Comparison of ENCODE assay signal across 15 cellular contexts in the genomic region with DNA sequence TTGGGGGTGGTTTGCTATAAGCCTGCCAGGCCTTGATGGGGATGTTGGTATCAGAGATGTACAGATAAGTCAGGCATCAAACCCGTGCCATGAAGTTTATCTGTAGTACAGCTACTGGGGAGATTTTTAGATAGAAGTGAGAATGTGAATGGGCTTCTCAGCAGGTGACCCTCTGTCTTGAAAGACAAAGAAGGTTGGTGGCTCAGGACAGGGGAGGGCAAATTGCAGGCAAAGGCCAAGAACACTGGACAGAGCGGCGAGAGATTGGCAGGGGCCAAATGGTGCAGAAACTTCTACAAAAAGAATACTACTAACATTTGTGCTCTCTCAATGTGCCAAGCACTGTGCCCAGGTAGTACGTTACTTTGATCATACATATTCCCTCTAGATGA. TPM values are rescaled to one million over a fixed set of nuclear protein-coding genes. Genes with fewer than 3 reads are reported as not detected.
DNase-seq lines count a peak whose midpoint lies in the region; ATAC-seq and TF ChIP-seq lines count a peak whose summit lies in the region.
"Had no signal": no experiment of that assay in that cellular context is flagged by ENCODE, and none has a peak within 500 bp of the region (broad histone marks: within the 10 kb centered on the region; RNA-seq: fewer than 3 reads in every experiment).

No MANE protein-coding gene starts in this region.

- peaks cover 26% of the 10 kb centered on the region for H4K20me1 ChIP-seq in OCI-LY3 (ENCODE audit: insufficient read depth, low read length)

- no peak for ATAC-seq in HG03469 (IDR thresholded peaks at IDR 0.05; ENCODE audit: unreplicated experiment)
- ATAC-seq: gastroesophageal sphincter had no signal

- H3K4me3 ChIP-seq in OCI-LY3 (ENCODE audit: low read length) (peak overlapping the region; percentile 98), spleen (peak overlapping the region in 1 of 8 donors; percentile 91)
- H3K4me3 ChIP-seq in effector memory CD4-positive, alpha-beta T cell (ENCODE audit: insufficient read depth, low read depth, low read length, poor library complexity, severe bottlenecking) = peak overlapping the region; percentile 79
- H3K4me3 ChIP-seq: breast epithelium, gastroesophageal sphincter had no signal

- no peaks in the 10 kb centered on the region for H3K27me3 ChIP-seq in OCI-LY3 (ENCODE audit: low read depth, low read length)
- no peaks in the 10 kb centered on the region for H3K27me3 ChIP-seq in effector memory CD4-positive, alpha-beta T cell (replicated peaks; ENCODE audit: control insufficient read depth, insufficient read depth, low read length, poor library complexity, severe bottlenecking)
- no peaks in the 10 kb centered on the region for H3K27me3 ChIP-seq in spleen (replicated peaks in 1 of 7)
- H3K27me3 ChIP-seq: gastroesophageal sphincter had no signal

- H3K36me3 ChIP-seq in OCI-LY3 (replicated peaks; ENCODE audit: low read depth, low read length) (peaks cover 41% of the 10 kb centered on the region), spleen (peaks cover 0 to 53% (median 21%) of the 10 kb centered on the region in 6 donors)
- peaks cover 30% of the 10 kb centered on the region for H3K36me3 ChIP-seq in effector memory CD4-positive, alpha-beta T cell (ENCODE audit: control insufficient read depth, insufficient read depth, low read length)
- H3K36me3 ChIP-seq: breast epithelium had no signal

- peaks cover 35% of the 10 kb centered on the region for H3K4me1 Mint-ChIP-seq in T-helper 2 cell treated with Interferon-gamma antibody and Interleukin-4, amounts not matched to agents 5 μg/mL and 100 μg/mL, for 36 hours (ENCODE audit: low read depth)

- H3K36me3 Mint-ChIP-seq in T-helper 2 cell treated with Interferon-gamma antibody and Interleukin-4, amounts not matched to agents 5 μg/mL and 100 μg/mL, for 36 hours (ENCODE audit: low read depth) = peaks cover 51% of the 10 kb centered on the region

- peak overlapping the region; percentile 98 for H3K27ac Mint-ChIP-seq in T-helper 2 cell treated with Interferon-gamma antibody and Interleukin-4, amounts not matched to agents 5 μg/mL and 100 μg/mL, for 36 hours

- no peaks in the 10 kb centered on the region for H3K9me3 Mint-ChIP-seq in T-helper 2 cell treated with Interferon-gamma antibody and Interleukin-4, amounts not matched to agents 5 μg/mL and 100 μg/mL, for 36 hours

- H3K4me2 ChIP-seq in OCI-LY3 (ENCODE audit: low read length) = peak overlapping the region; percentile 97

- no peak overlapping the region for H2AFZ ChIP-seq in OCI-LY3 (ENCODE audit: low read depth, low read length)

- no peak for TF ChIP-seq POLR2A in spleen (IDR thresholded peaks at IDR 0.05)

- H3K27me3 Mint-ChIP-seq in T-helper 2 cell treated with Interferon-gamma antibody and Interleukin-4, amounts not matched to agents 5 μg/mL and 100 μg/mL, for 36 hours (ENCODE audit: low read depth) = peaks cover 3% of the 10 kb centered on the region

- DNase-seq in T-helper 2 cell treated with Interferon-gamma antibody and Interleukin-4, amounts not matched to agents 5 μg/mL and 100 μg/mL, for 36 hours (ENCODE audit: low spot score) = no peak
- DNase-seq in T-helper 2 cell (no peak), spleen (no peak), substantia nigra (lab: John Stamatoyannopoulos, UW) (no peak), NCI-H446 (lab: John Stamatoyannopoulos, UW) (no peak)
- DNase-seq in effector memory CD4-positive, alpha-beta T cell = no peak
- DNase-seq: 8988T, kidney glomerular epithelial cell, NCI-H1436, NCI-H524 treated with DMSO at 0.1 percent for 48 hours, Right ventricle myocardium superior had no signal

- H3K4me1 ChIP-seq in OCI-LY3 (ENCODE audit: low read length) (peaks cover 20% of the 10 kb centered on the region), spleen (peaks cover 0 to 56% (median 30%) of the 10 kb centered on the region in 6 donors)
- peaks cover 40% of the 10 kb centered on the region for H3K4me1 ChIP-seq in effector memory CD4-positive, alpha-beta T cell (ENCODE audit: control insufficient read depth, insufficient read depth, low read length, poor library complexity, severe bottlenecking)
- H3K4me1 ChIP-seq: breast epithelium had no signal

- H3K9ac ChIP-seq in OCI-LY3 (ENCODE audit: low read length) = peak overlapping the region; percentile 99

- H3K9me3 ChIP-seq in OCI-LY3 (ENCODE audit: insufficient read depth, low read length) (no peaks in the 10 kb centered on the region), spleen (no peaks in the 10 kb centered on the region)
- H3K9me3 ChIP-seq in effector memory CD4-positive, alpha-beta T cell (ENCODE audit: control insufficient read depth, low read length) = no peaks in the 10 kb centered on the region
- H3K9me3 ChIP-seq: breast epithelium, gastroesophageal sphincter had no signal

- H3K4me3 Mint-ChIP-seq in T-helper 2 cell treated with Interferon-gamma antibody and Interleukin-4, amounts not matched to agents 5 μg/mL and 100 μg/mL, for 36 hours = peak overlapping the region; percentile 97

- H3K79me2 ChIP-seq in OCI-LY3 (ENCODE audit: low read length) = peaks cover 59% of the 10 kb centered on the region

- 73 to 88% (median 83%) methylated on average over 4 of the region's 4 CpGs for WGBS in spleen, 5 donors

- intact Hi-C loops in spleen (cut with DNase I; ENCODE audit: low total_unique reads) = no loop called here

- peak overlapping the region; percentile 98 for H3K27ac ChIP-seq in OCI-LY3 (ENCODE audit: low read length)
- H3K27ac ChIP-seq in effector memory CD4-positive, alpha-beta T cell (ENCODE audit: insufficient read depth, low read length, poor library complexity, severe bottlenecking) = peak overlapping the region; percentile 97
- H3K27ac ChIP-seq in spleen = peak overlapping the region in 6 of 8 donors; percentile 87 to 95 (median 93)
- H3K27ac ChIP-seq in substantia nigra (ENCODE audit: low read depth, low read length, poor library complexity, severe bottlenecking) = no peak overlapping the region

- TF ChIP-seq CTCF in OCI-LY3 (IDR thresholded peaks at IDR 0.05; ENCODE audit: low read depth, low read length) (no peak), spleen (IDR thresholded peaks at IDR 0.05 in 8 of 11, conservative IDR thresholded peaks at IDR 0.05 in 3 of 11) (no peak)

RNA-seq across cellular contexts. Expression of gene PIM2, which starts 1.9 kb away (rescaled TPM):
- total RNA-seq in spleen = 100 to 1,000 TPM in 6 of 7 donors, 10 to 100 TPM in 1; 89.1 to 220 (median 159) TPM
- polyA plus RNA-seq in spleen = 10 to 100 TPM; 54.2 to 86.6 (median 62.4) TPM

RNA-seq across cellular contexts. Expression of gene SLC35A2, which starts 9.3 kb away (rescaled TPM):
- 10 to 100 TPM; 15.0 to 20.8 (median 17.4) TPM for total RNA-seq in spleen
- polyA plus RNA-seq in spleen = 1 to 10 TPM; 6.2 to 8.7 (median 8.3) TPM

RNA-seq across cellular contexts. Expression of gene PQBP1, which starts 23.0 kb away (rescaled TPM):
- 10 to 100 TPM; 53.5 to 73.6 (median 68.6) TPM for total RNA-seq in spleen
- 10 to 100 TPM; 83.8 to 97.3 (median 92.9) TPM for polyA plus RNA-seq in spleen

RNA-seq across cellular contexts. Expression of gene TIMM17B, which starts 23.1 kb away (rescaled TPM):
- total RNA-seq in spleen = 10 to 100 TPM; 29.3 to 50.0 (median 38.2) TPM
- 10 to 100 TPM; 54.9 to 68.8 (median 59.1) TPM for polyA plus RNA-seq in spleen

RNA-seq across cellular contexts. Expression of gene OTUD5, which starts 36.7 kb away (rescaled TPM):
- total RNA-seq in spleen = 10 to 100 TPM; 47.2 to 65.8 (median 58.5) TPM
- polyA plus RNA-seq in spleen = 10 to 100 TPM; 29.6 to 53.2 (median 46.6) TPM
